ENCODE assay signal across 26 cellular contexts in genomic region chr7:151659219-151659618, GRCh38.
"Had no signal": no experiment of that assay in that cellular context is flagged by ENCODE, and none has a peak within 500 bp of the region (broad histone marks: within the 10 kb centered on the region; RNA-seq: fewer than 3 reads in every experiment).

No MANE protein-coding gene starts in this region.

- H3K9ac ChIP-seq: KMS-11 had no signal

- DNase-seq: activated B cell treated with CpG ODN at 0.5 μM for 24 hours; activated CD4-positive, alpha-beta T cell treated with anti-CD3 and anti-CD28 coated beads for 1 hour; activated CD4-positive, alpha-beta T cell treated with anti-CD3 and anti-CD28 coated beads, Interleukin-2, amount 10 ng/mL, durations not matched to agents 24 days and 14 days; activated CD4-positive, alpha-beta T cell treated with anti-CD3 and anti-CD28 coated beads, Interleukin-2, amount 50 U/mL, for 48 hours; activated CD8-positive, alpha-beta memory T cell treated with anti-CD3 and anti-CD28 coated beads, Interleukin-2, amount 10 ng/mL, durations not matched to agents 7 days and 5 days; activated effector memory CD4-positive, alpha-beta T cell treated with Interleukin-2 at 50 U/mL for 16 hours; activated naive CD4-positive, alpha-beta T cell treated with Interleukin-2 at 50 U/mL for 16 hours; activated naive CD8-positive, alpha-beta T cell treated with anti-CD3 and anti-CD28 coated beads, Interleukin-2, amount 50 U/mL, for 24 hours; activated T-cell treated with anti-CD3 and anti-CD28 coated beads, Interleukin-2, amount 50 U/mL, for 24 hours; brain microvascular endothelial cell; MG63; MV-4-11; NCI-H1092 treated with DMSO at 0.1 percent for 48 hours; NCI-H1417 treated with DMSO at 0.1 percent for 48 hours; NCI-H1694; NCI-H2029; NCI-H2107; NCI-H2171 treated with DMSO at 0.1 percent for 48 hours; NCI-H226; NCI-H82; Peyer's patch; SHP77 had no signal

- H3K27ac ChIP-seq: cardiac muscle cell, KMS-11, Peyer's patch, RWPE1 had no signal

- ATAC-seq: activated CD8-positive, alpha-beta memory T cell treated with anti-CD3 and anti-CD28 coated beads, Interleukin-2, amount 10 ng/mL, durations not matched to agents 7 days and 5 days; activated naive CD4-positive, alpha-beta T cell treated with anti-CD3 and anti-CD28 coated beads, Interleukin-2, amount 50 U/mL, for 72 hours; activated naive CD8-positive, alpha-beta T cell treated with anti-CD3 and anti-CD28 coated beads, Interleukin-2, amount 50 U/mL, for 24 hours had no signal

- H3K9me3 ChIP-seq: Peyer's patch had no signal

- H3K4me3 ChIP-seq: cardiac muscle cell, MG63, Peyer's patch had no signal

- H3K27me3 ChIP-seq: brain microvascular endothelial cell, cardiac muscle cell, MG63, Peyer's patch had no signal

- H3K36me3 ChIP-seq: brain microvascular endothelial cell, cardiac muscle cell, MG63, Peyer's patch had no signal

- H3K4me1 ChIP-seq: Peyer's patch had no signal

- H3K4me2 ChIP-seq: KMS-11 had no signal
